Comparison of ENCODE assay signal across 24 cellular contexts in the genomic region with DNA sequence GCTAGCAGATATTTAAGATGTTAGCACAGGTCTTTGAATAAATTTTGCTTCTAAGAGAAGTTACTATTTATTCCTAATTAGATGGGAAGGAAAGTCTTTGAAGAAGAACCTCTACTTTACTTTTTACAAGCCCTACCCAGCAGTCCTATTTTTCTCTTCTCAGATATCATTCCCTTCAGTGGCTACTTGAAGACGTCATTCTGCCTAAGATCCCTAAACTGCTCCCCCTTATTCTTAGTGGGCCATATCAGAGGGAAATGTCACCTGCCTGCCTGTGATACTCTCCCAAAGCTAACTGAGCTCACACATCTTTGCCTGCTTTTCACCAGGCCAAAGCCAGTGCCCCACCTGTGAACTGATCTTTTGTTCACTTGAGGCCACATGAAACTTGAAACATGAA.
"Had no signal": no experiment of that assay in that cellular context is flagged by ENCODE, and none has a peak within 500 bp of the region (broad histone marks: within the 10 kb centered on the region; RNA-seq: fewer than 3 reads in every experiment).

No MANE protein-coding gene starts in this region.

- FAIRE-seq: colon, frontal cortex, pancreas had no signal

- H3K4me1 ChIP-seq: pancreas, right lobe of liver, stomach, thyroid gland had no signal

- DNase-seq: dorsolateral prefrontal cortex; effector CD4-positive, alpha-beta T cell; hypothalamus; immature natural killer cell; islet precursor cell; mesenchymal stem cell; mucosa of descending colon; naive B cell; pancreas; right lobe of liver; stimulated activated CD4-positive, alpha-beta T cell treated with anti-CD3 and anti-CD28 coated beads, Interleukin-12 subunit alpha, Interleukin-12 subunit beta, amount 100 ng/mL, for 4 hours; stimulated activated CD4-positive, alpha-beta T cell treated with anti-CD3 and anti-CD28 coated beads, Interleukin-1b, Interleukin-23, amount 100 ng/mL, for 48 hours; stimulated activated CD4-positive, alpha-beta T cell treated with anti-CD3 and anti-CD28 coated beads, Interleukin-4, amount 100 ng/mL, for 1 hour; stimulated activated CD8-positive, alpha-beta memory T cell treated with anti-CD3 and anti-CD28 coated beads, Interleukin-4, amount 100 ng/mL, for 48 hours; stimulated activated naive CD4-positive, alpha-beta T cell; stomach; thyroid gland; trophoblast cell had no signal

- H3K27me3 ChIP-seq: dorsolateral prefrontal cortex, pancreas, right lobe of liver, stomach, thyroid gland had no signal

- H3K9me3 ChIP-seq: mucosa of descending colon, neutrophil, pancreas, right lobe of liver, stomach, thyroid gland had no signal

- H3K4me3 ChIP-seq: dorsolateral prefrontal cortex, lung, mucosa of descending colon, pancreas, right lobe of liver, smooth muscle cell, stomach, thyroid gland had no signal

- ATAC-seq: mucosa of descending colon; natural killer cell treated with Interleukin-12 subunit alpha and Interleukin-12 subunit beta and Interleukin-15 and Interleukin-18, amount 100 ng/mL, for 72 hours; pancreas; right lobe of liver had no signal

- H3K27ac ChIP-seq: dorsolateral prefrontal cortex, neutrophil, pancreas, right lobe of liver, stomach, thyroid gland had no signal

- H3K36me3 ChIP-seq: neutrophil, pancreas, right lobe of liver, stomach, thyroid gland had no signal
